ENCODE assay signal across 19 cellular contexts in the genomic region with DNA sequence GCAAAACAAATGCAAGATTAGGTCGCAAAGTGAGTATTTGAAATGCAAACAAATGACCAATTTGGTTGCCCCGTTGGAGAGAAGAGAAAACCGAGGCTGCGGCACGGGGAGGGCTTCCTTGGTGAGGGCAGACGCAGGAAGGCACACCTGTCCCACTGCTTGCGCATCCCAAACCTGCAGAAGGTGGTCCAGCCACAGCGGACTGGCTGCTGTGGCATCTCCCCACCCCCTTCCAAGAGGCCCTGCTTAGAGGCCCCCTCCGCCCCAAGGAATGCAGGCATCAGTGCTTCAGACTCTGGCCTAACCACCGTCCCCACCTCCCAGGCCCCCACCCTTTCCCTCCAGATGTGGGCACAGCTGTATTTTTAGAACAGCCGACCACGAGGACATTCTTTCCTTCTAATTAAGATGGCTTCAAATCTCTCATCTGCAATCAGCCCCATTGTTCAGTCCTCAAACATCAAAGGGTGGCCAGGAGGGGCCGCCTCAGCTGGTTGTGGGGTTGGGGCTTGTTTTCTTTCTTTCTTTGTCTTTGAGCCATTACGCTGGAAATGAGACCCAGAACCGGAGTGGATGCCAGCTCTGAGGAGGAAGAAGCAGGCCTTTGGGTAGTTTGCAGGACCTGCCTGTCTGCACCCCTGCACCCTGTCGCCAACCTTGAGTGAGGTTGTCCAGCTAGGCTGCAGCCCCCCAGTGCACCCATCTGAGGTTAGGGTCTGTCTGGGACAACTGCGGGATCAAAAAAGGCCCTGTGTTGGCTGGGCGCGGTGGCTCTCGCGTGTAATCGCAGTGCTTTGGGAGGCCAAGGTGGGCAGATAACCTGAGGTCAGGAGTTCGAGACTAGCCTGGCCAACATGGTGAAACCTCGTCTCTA. TPM values are rescaled to one million over a fixed set of nuclear protein-coding genes. Genes with fewer than 3 reads are reported as not detected.
A peak's percentile ranks its signal among the peaks of the same experiment; 100 is the strongest.
DNase-seq lines count a peak whose midpoint lies in the region; ATAC-seq and TF ChIP-seq lines count a peak whose summit lies in the region.
"Had no signal": no experiment of that assay in that cellular context is flagged by ENCODE, and none has a peak within 500 bp of the region (broad histone marks: within the 10 kb centered on the region; RNA-seq: fewer than 3 reads in every experiment).

No MANE protein-coding gene starts in this region.

- H3K36me3 Mint-ChIP-seq in endodermal cell (ENCODE audit: low read depth): no peaks in the 10 kb centered on the region
- H3K36me3 Mint-ChIP-seq: activated naive CD4-positive, alpha-beta T cell treated with anti-CD3 and anti-CD28 coated beads, Interleukin-2, amount 10 ng/mL, durations not matched to agents 7 days and 5 days had no signal

- H3K14ac ChIP-seq in neuronal stem cell (ENCODE audit: low read length): peak overlapping the region; percentile 92

- ATAC-seq in GM21576 (IDR thresholded peaks at IDR 0.05; ENCODE audit: unreplicated experiment) (no peak), left colon (no peak)

- H3K27me3 ChIP-seq in Loucy (ENCODE audit: insufficient read depth, low read length, poor library complexity, severe bottlenecking) (no peaks in the 10 kb centered on the region), endodermal cell (ENCODE audit: control insufficient read depth, insufficient read depth, low read length, poor library complexity, severe bottlenecking) (no peaks in the 10 kb centered on the region), neuronal stem cell (ENCODE audit: control insufficient read depth in 3 of 3, insufficient read depth in 3 of 3, low read depth in 1 of 3, low read length in 3 of 3) (peaks cover 0 to 4% (median 0%) of the 10 kb centered on the region in 3 experiments)

- H3K9ac ChIP-seq in Loucy (ENCODE audit: low read depth, low read length, poor library complexity, severe bottlenecking): peak overlapping the region; percentile 26
- H3K9ac ChIP-seq in endodermal cell (ENCODE audit: extremely low read depth, low read length, poor library complexity, severe bottlenecking): no peak overlapping the region
- H3K9ac ChIP-seq in neuronal stem cell (ENCODE audit: low read depth, low read length, poor library complexity): no peak overlapping the region

- no peak overlapping the region for H3K4me3 Mint-ChIP-seq in endodermal cell
- H3K4me3 Mint-ChIP-seq: activated CD4-positive, alpha-beta memory T cell treated with anti-CD3 and anti-CD28 coated beads, Interleukin-2, amount 10 ng/mL, durations not matched to agents 7 days and 5 days; activated naive CD4-positive, alpha-beta T cell treated with anti-CD3 and anti-CD28 coated beads, Interleukin-2, amount 10 ng/mL, durations not matched to agents 7 days and 5 days; activated T-cell treated with anti-CD3 and anti-CD28 coated beads, Interleukin-2, amount 50 U/mL, for 24 hours had no signal

- H2BK120ac ChIP-seq in neuronal stem cell (ENCODE audit: low read depth, low read length): no peak overlapping the region

- H3K4me1 ChIP-seq in Loucy (ENCODE audit: insufficient read depth, low read length, poor library complexity, severe bottlenecking) (peaks cover 12% of the 10 kb centered on the region), endodermal cell (ENCODE audit: control insufficient read depth, insufficient read depth, low read length) (no peaks in the 10 kb centered on the region), neuronal stem cell (ENCODE audit: control insufficient read depth in 2 of 2, insufficient read depth in 1 of 2, low read depth in 1 of 2, low read length in 2 of 2) (peaks cover 14 to 30% of the 10 kb centered on the region in 2 donors)

- H3K9me3 ChIP-seq in Loucy (ENCODE audit: insufficient read depth, low read depth, low read length) (no peaks in the 10 kb centered on the region), endodermal cell (ENCODE audit: control insufficient read depth, low read length) (no peaks in the 10 kb centered on the region), neuronal stem cell (replicated peaks in 1 of 2; ENCODE audit: control insufficient read depth in 2 of 2, insufficient read depth in 1 of 2, low read depth in 1 of 2, low read length in 2 of 2) (no peaks in the 10 kb centered on the region)

- no peak overlapping the region for H3K27ac Mint-ChIP-seq in endodermal cell
- H3K27ac Mint-ChIP-seq: activated CD4-positive, alpha-beta memory T cell treated with anti-CD3 and anti-CD28 coated beads, Interleukin-2, amount 10 ng/mL, durations not matched to agents 7 days and 5 days; activated naive CD4-positive, alpha-beta T cell treated with anti-CD3 and anti-CD28 coated beads, Interleukin-2, amount 10 ng/mL, durations not matched to agents 7 days and 5 days; activated T-cell treated with anti-CD3 and anti-CD28 coated beads, Interleukin-2, amount 50 U/mL, for 24 hours; progenitor cell of endocrine pancreas had no signal

- H2AK5ac ChIP-seq in neuronal stem cell (ENCODE audit: low read depth, low read length): peak overlapping the region; percentile 84

- H3K36me3 ChIP-seq in Loucy (ENCODE audit: insufficient read depth, low read length) (no peaks in the 10 kb centered on the region), endodermal cell (ENCODE audit: control insufficient read depth, insufficient read depth, low read length) (no peaks in the 10 kb centered on the region), neuronal stem cell (replicated peaks in 1 of 2; ENCODE audit: control insufficient read depth in 2 of 2, insufficient read depth in 2 of 2, low read length in 2 of 2) (no peaks in the 10 kb centered on the region)

- H3K23ac ChIP-seq in neuronal stem cell (ENCODE audit: low read depth, low read length, poor library complexity): no peak overlapping the region

- TF ChIP-seq CTCF in Loucy (conservative IDR thresholded peaks at IDR 0.05; ENCODE audit: low read length) (no peak), endodermal cell (conservative IDR thresholded peaks at IDR 0.05) (no peak)

- no peak overlapping the region for H3K4ac ChIP-seq in neuronal stem cell (ENCODE audit: low read length)

- no peaks in the 10 kb centered on the region for H3K9me2 ChIP-seq in Loucy (replicated peaks; ENCODE audit: low read depth, low read length)

- peak overlapping the region; percentile 97 for H2BK5ac ChIP-seq in neuronal stem cell (ENCODE audit: low read length)

- H3K9me3 Mint-ChIP-seq in endodermal cell: no peaks in the 10 kb centered on the region
- H3K9me3 Mint-ChIP-seq: activated CD4-positive, alpha-beta memory T cell treated with anti-CD3 and anti-CD28 coated beads, Interleukin-2, amount 10 ng/mL, durations not matched to agents 7 days and 5 days; activated naive CD4-positive, alpha-beta T cell treated with anti-CD3 and anti-CD28 coated beads, Interleukin-2, amount 10 ng/mL, durations not matched to agents 7 days and 5 days; activated T-cell treated with anti-CD3 and anti-CD28 coated beads, Interleukin-2, amount 50 U/mL, for 24 hours had no signal

- H3K79me1 ChIP-seq in neuronal stem cell (ENCODE audit: low read depth, low read length): no peaks in the 10 kb centered on the region

- H3K4me3 ChIP-seq in Loucy (ENCODE audit: low read length, poor library complexity, severe bottlenecking) (no peak overlapping the region), endodermal cell (ENCODE audit: low read length) (no peak overlapping the region), neuronal stem cell (ENCODE audit: low read length in 2 of 2) (no peak overlapping the region)
- H3K4me3 ChIP-seq: skin epidermis had no signal

- intact Hi-C loops in left colon (cut with DNase I, micrococcal nuclease): loop anchor here in 1 of 2 donors (10.0 kb wide), 1 partner anchor 83 kb away; a partner anchor contains a TSS

- no peak overlapping the region for H4K91ac ChIP-seq in neuronal stem cell (ENCODE audit: low read depth, low read length, poor library complexity)

- peaks cover 11% of the 10 kb centered on the region for H3K27me3 Mint-ChIP-seq in endodermal cell (ENCODE audit: insufficient read depth)
- H3K27me3 Mint-ChIP-seq: activated T-cell treated with anti-CD3 and anti-CD28 coated beads, Interleukin-2, amount 50 U/mL, for 24 hours had no signal

- H3K27ac ChIP-seq in endodermal cell (ENCODE audit: low read depth, low read length): no peak overlapping the region
- H3K27ac ChIP-seq in neuronal stem cell (replicated peaks; ENCODE audit: low read length): no peak overlapping the region

- H4K20me1 ChIP-seq in Loucy (ENCODE audit: insufficient read depth, low read length, poor library complexity, severe bottlenecking): no peaks in the 10 kb centered on the region

- peak overlapping the region; percentile 95 for H2BK15ac ChIP-seq in neuronal stem cell (ENCODE audit: low read length)

- DNase-seq in endodermal cell (peak; percentile 70), neuronal stem cell (ENCODE audit: low spot score) (no peak), DMS 273 treated with DMSO at 0.1 percent for 48 hours (lab: John Stamatoyannopoulos, UW) (no peak), left colon (no peak)
- no peak for DNase-seq in activated CD4-positive, CD25-positive, alpha-beta regulatory T cell treated with anti-CD3 and anti-CD28 coated beads, Interleukin-2, amount 50 U/mL, for 72 hours
- DNase-seq: activated CD4-positive, alpha-beta memory T cell treated with anti-CD3 and anti-CD28 coated beads, Interleukin-2, amount 10 ng/mL, durations not matched to agents 7 days and 5 days; activated naive CD4-positive, alpha-beta T cell treated with anti-CD3 and anti-CD28 coated beads, Interleukin-2, amount 10 ng/mL, durations not matched to agents 7 days and 5 days; activated T-cell treated with anti-CD3 and anti-CD28 coated beads, Interleukin-2, amount 50 U/mL, for 24 hours; EL; left ventricle myocardium superior; NCI-H1436; NCI-H748 treated with DMSO at 0.1 percent for 48 hours; stimulated activated CD4-positive, alpha-beta T cell treated with anti-CD3 and anti-CD28 coated beads, Interleukin-4, amount 100 ng/mL, for 24 hours; substantia nigra had no signal

- peak overlapping the region; percentile 74 for H3K18ac ChIP-seq in neuronal stem cell (ENCODE audit: low read length)

- H3K4me1 Mint-ChIP-seq in endodermal cell: peaks cover 10% of the 10 kb centered on the region

- H4K8ac ChIP-seq in neuronal stem cell (ENCODE audit: low read depth, low read length): no peak overlapping the region

- no peaks in the 10 kb centered on the region for H3F3A ChIP-seq in Loucy (ENCODE audit: low read depth)

- 73 to 74% methylated on average over 17 to 24 of the region's 24 CpGs for WGBS in endodermal cell (ENCODE audit: insufficient coverage in 1 of 2, insufficient read length in 1 of 2), 2 experiments
- no CpG with 5 or more reads among the region's 24 CpGs for WGBS in neuronal stem cell (ENCODE audit: extremely low coverage in 2 of 2, insufficient read length in 2 of 2, insufficient replicate concordance in 1 of 2), 2 donors

- peak; percentile 14 for TF ChIP-seq POLR2A in GM18526 (IDR thresholded peaks at IDR 0.05; ENCODE audit: extremely low read depth, insufficient read length)

- no peaks in the 10 kb centered on the region for H3K79me2 ChIP-seq in Loucy (ENCODE audit: insufficient read depth, low read length)

- no peak overlapping the region for H3K4me2 ChIP-seq in Loucy (ENCODE audit: low read depth, low read length, poor library complexity, severe bottlenecking)
- H3K4me2 ChIP-seq in neuronal stem cell (ENCODE audit: insufficient read depth, low read length, poor library complexity, severe bottlenecking): no peak overlapping the region

- H2AFZ ChIP-seq in Loucy (ENCODE audit: low read length) (no peak overlapping the region), neuronal stem cell (ENCODE audit: low read length) (peak overlapping the region; percentile 53)

- peak overlapping the region; percentile 94 for H2BK12ac ChIP-seq in neuronal stem cell (ENCODE audit: low read length)

RNA-seq across cellular contexts. Expression of a gene that starts 9.4 kb away (rescaled TPM):
- total RNA-seq in endodermal cell (1 to 10 TPM; 6.3 to 7.6 TPM), left colon (10 to 100 TPM in 1 of 2 donors, 1 to 10 TPM in 1; 7.7 to 26.6 TPM)
- polyA plus RNA-seq in endodermal cell (2013, experiment 1 of 2): 8.1 TPM
- 7.7 TPM for polyA plus RNA-seq in endodermal cell (2013, experiment 2 of 2)
- polyA plus RNA-seq in neuronal stem cell (2013, experiment 1 of 2): 4.2 TPM
- 4.5 TPM for polyA plus RNA-seq in neuronal stem cell (2013, experiment 2 of 2)

RNA-seq across cellular contexts. Expression of a gene that starts 9.4 kb away (rescaled TPM):
- total RNA-seq in endodermal cell: 10 to 100 TPM; 13.1 to 14.8 TPM
- polyA plus RNA-seq in endodermal cell (2013, experiment 1 of 2): 12.0 TPM
- 9.3 TPM for polyA plus RNA-seq in endodermal cell (2013, experiment 2 of 2)
- polyA plus RNA-seq in neuronal stem cell (2013, experiment 1 of 2): 11.4 TPM
- polyA plus RNA-seq in neuronal stem cell (2013, experiment 2 of 2): 10.5 TPM
- total RNA-seq in left colon: 10 to 100 TPM in 1 of 2 donors, 1 to 10 TPM in 1; 9.8 to 13.7 TPM

RNA-seq across cellular contexts. Expression of a gene that starts 46.0 kb away (rescaled TPM):
- total RNA-seq in endodermal cell (100 to 1,000 TPM; 722 to 753 TPM), left colon (100 to 1,000 TPM; 215 to 286 TPM)
- 847 TPM for polyA plus RNA-seq in endodermal cell (2013, experiment 1 of 2)
- 826 TPM for polyA plus RNA-seq in endodermal cell (2013, experiment 2 of 2)
- polyA plus RNA-seq in neuronal stem cell (2013, experiment 1 of 2): 1,002 TPM
- polyA plus RNA-seq in neuronal stem cell (2013, experiment 2 of 2): 970 TPM
